In genomic region chr20:22268675-22269074, GRCh38 we compare ENCODE assay signal across 28 cellular contexts.
"Had no signal": no experiment of that assay in that cellular context is flagged by ENCODE, and none has a peak within 500 bp of the region (broad histone marks: within the 10 kb centered on the region; RNA-seq: fewer than 3 reads in every experiment).

No MANE protein-coding gene starts in this region.

- ATAC-seq: effector memory CD8-positive, alpha-beta T cell; esophagus mucosa; foreskin keratinocyte; gastrocnemius medialis; gastroesophageal sphincter; heart left ventricle; heart right ventricle had no signal

- H3K36me3 ChIP-seq: colonic mucosa, esophagus muscularis mucosa, esophagus squamous epithelium, gastrocnemius medialis, gastroesophageal sphincter, heart left ventricle, heart right ventricle had no signal

- H3K27me3 ChIP-seq: colonic mucosa, esophagus muscularis mucosa, esophagus squamous epithelium, gastrocnemius medialis had no signal

- H3K4me3 ChIP-seq: colonic mucosa, coronary artery, dorsolateral prefrontal cortex, esophagus muscularis mucosa, esophagus squamous epithelium, gastrocnemius medialis, gastroesophageal sphincter, heart left ventricle, heart right ventricle had no signal

- H3K27ac ChIP-seq: colonic mucosa, coronary artery, dorsolateral prefrontal cortex, epithelial cell of prostate, esophagus muscularis mucosa, esophagus squamous epithelium, foreskin keratinocyte, gastrocnemius medialis, gastroesophageal sphincter, heart left ventricle, heart right ventricle had no signal

- FAIRE-seq: colon, endometrium, endothelial cell of umbilical vein, frontal cortex had no signal

- H3K9me3 ChIP-seq: colonic mucosa, esophagus muscularis mucosa, esophagus squamous epithelium, gastrocnemius medialis, gastroesophageal sphincter, heart left ventricle, heart right ventricle had no signal

- H3K4me1 ChIP-seq: colonic mucosa, esophagus squamous epithelium, foreskin keratinocyte, gastrocnemius medialis, gastroesophageal sphincter, heart left ventricle, heart right ventricle had no signal

- DNase-seq: colonic mucosa; cortex of kidney; dermis blood vessel endothelial cell; dorsolateral prefrontal cortex; effector CD4-positive, alpha-beta T cell; effector CD8-positive, alpha-beta T cell; effector memory CD4-positive, alpha-beta T cell; effector memory CD8-positive, alpha-beta T cell; endodermal cell; erythroblast; esophagus squamous epithelium; foreskin fibroblast; foreskin keratinocyte; foreskin melanocyte; gastrocnemius medialis; glutamatergic neuron; head of caudate nucleus; heart left ventricle; heart right ventricle had no signal
